ENCODE assay signal across 1 cellular context in the genomic region with DNA sequence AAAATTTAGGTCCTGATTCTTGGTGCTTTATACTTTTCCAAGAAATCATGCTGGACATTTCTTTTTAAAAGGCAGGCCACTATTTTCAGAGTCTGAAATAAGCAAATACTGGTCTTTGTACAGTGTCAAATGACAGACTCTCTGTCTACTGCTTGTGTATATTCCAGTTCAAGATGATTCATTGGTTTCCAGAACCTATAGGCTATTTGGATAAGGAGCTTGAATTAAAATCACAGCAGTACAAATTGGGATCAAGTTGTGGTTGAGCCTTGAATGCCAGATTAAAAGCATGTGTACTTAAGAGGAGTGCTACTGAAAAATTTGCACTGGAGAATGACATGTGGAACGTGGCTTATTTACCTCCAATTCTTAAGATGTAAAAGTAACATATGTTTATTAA.
A peak's percentile ranks its signal among the peaks of the same experiment; 100 is the strongest.
TF ChIP-seq lines count a peak whose summit lies in the region.

No MANE protein-coding gene starts in this region.

TF ChIP-seq in K562, 482 proteins besides CTCF, POLR2A, EP300 and RAD21 (continued from another document):
- peak; percentile 90 to 93 for TF ChIP-seq KDM1A (IDR thresholded peaks at IDR 0.05)
- TF ChIP-seq PBX2 (CRISPR knock-in tag; IDR thresholded peaks at IDR 0.05; ENCODE audit: low read depth): no peak
- no peak; the same call in 1 of the 2 replicates for TF ChIP-seq PBX2 (tag; conservative IDR thresholded peaks at IDR 0.05; ENCODE audit: low read depth)
- no peak for TF ChIP-seq ZNF124 (CRISPR knock-in tag; IDR thresholded peaks at IDR 0.05)
- TF ChIP-seq ESRRA (IDR thresholded peaks at IDR 0.05; ENCODE audit: borderline replicate concordance, low read depth): no peak
- TF ChIP-seq, protein P1, sequence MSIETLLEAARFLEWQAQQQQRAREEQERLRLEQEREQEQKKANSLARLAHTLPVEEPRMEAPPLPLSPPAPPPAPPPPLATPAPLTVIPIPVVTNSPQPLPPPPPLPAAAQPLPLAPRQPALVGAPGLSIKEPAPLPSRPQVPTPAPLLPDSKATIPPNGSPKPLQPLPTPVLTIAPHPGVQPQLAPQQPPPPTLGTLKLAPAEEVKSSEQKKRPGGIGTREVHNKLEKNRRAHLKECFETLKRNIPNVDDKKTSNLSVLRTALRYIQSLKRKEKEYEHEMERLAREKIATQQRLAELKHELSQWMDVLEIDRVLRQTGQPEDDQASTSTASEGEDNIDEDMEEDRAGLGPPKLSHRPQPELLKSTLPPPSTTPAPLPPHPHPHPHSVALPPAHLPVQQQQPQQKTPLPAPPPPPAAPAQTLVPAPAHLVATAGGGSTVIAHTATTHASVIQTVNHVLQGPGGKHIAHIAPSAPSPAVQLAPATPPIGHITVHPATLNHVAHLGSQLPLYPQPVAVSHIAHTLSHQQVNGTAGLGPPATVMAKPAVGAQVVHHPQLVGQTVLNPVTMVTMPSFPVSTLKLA (conservative IDR thresholded peaks at IDR 0.05): 0 out of 4 replicates have a peak, but pooled peaks of 1 of the 2 experiments have one; percentile 23
- peak in 1 of 2 experiments; percentile 63; a peak in 2 of 4 replicates for TF ChIP-seq RCOR1 (IDR thresholded peaks at IDR 0.05; ENCODE audit: borderline replicate concordance in 1 of 2, low read depth in 2 of 2, low read length in 2 of 2)
- peak; percentile 28 for TF ChIP-seq CBFA2T3 (IDR thresholded peaks at IDR 0.05)
- TF ChIP-seq SRSF1 (IDR thresholded peaks at IDR 0.05; ENCODE audit: low read depth, low read length): no peak
- TF ChIP-seq PPARD (CRISPR knock-in tag; IDR thresholded peaks at IDR 0.05): no peak
- TF ChIP-seq HES1 (IDR thresholded peaks at IDR 0.05; ENCODE audit: low read depth): peak; percentile 20; the same call in 1 of the 2 replicates
TF ChIP-seq in K562: peak in this region for 9.
